ENCODE assay signal across 9 cellular contexts in genomic region chr1:109983380-109984189, GRCh38. TPM values are rescaled to one million over a fixed set of nuclear protein-coding genes. Genes with fewer than 3 reads are reported as not detected.
DNase-seq lines count a peak whose midpoint lies in the region; ATAC-seq and TF ChIP-seq lines count a peak whose summit lies in the region.
"Had no signal": no experiment of that assay in that cellular context is flagged by ENCODE, and none has a peak within 500 bp of the region (broad histone marks: within the 10 kb centered on the region; RNA-seq: fewer than 3 reads in every experiment).

No MANE protein-coding gene starts in this region.

- H4K20me1 ChIP-seq in PC-9 (ENCODE audit: insufficient read depth), result peaks cover 29% of the 10 kb centered on the region

- H3K4me3 ChIP-seq in PC-9 (no peak overlapping the region), fibroblast of pulmonary artery (replicated peaks; ENCODE audit: low read depth, low read length) (no peak overlapping the region)

- CTCF ChIA-PET in PC-9 (lab: Charles Lee), result interaction anchor here (0.6 to 2.1 kb wide), 14 partner anchors 28 to 861 kb away, joined by 3 to 23 read pairs (median 5); no protein-coding TSS in a partner anchor
- CTCF ChIA-PET in activated CD4-positive, alpha-beta memory T cell treated with anti-CD3 and anti-CD28 coated beads, Interleukin-2, amount 10 ng/mL, durations not matched to agents 7 days and 5 days (lab: Charles Lee), result interaction anchor here (0.6 to 14.6 kb wide), 37 partner anchors 11 to 477 kb away, joined by 3 to 655 read pairs (median 10); partner anchors contain the start of genes AMPD2, CSF1, GNAI3 and GNAT2

- no peak for ATAC-seq in HG02885 (IDR thresholded peaks at IDR 0.05; ENCODE audit: poor library complexity, unreplicated experiment)

- no peaks in the 10 kb centered on the region for H3K27me3 Mint-ChIP-seq in osteocyte (ENCODE audit: unreplicated experiment)
- H3K27me3 Mint-ChIP-seq in activated CD4-positive, alpha-beta memory T cell treated with anti-CD3 and anti-CD28 coated beads, Interleukin-2, amount 10 ng/mL, durations not matched to agents 7 days and 5 days, result peaks cover 9% of the 10 kb centered on the region

- H3K79me2 ChIP-seq in PC-9 (ENCODE audit: low read depth), result peaks cover 40% of the 10 kb centered on the region

- peak overlapping the region; percentile 58 for H3K4me2 ChIP-seq in PC-9

- peak; percentile 21 for DNase-seq in CD1c-positive myeloid dendritic cell (ENCODE audit: extremely low spot score)
- peak in 1 of 2 experiments; percentile 38 for DNase-seq in PC-9
- DNase-seq in fibroblast of pulmonary artery (ENCODE audit: low read depth), result peak; percentile 68
- DNase-seq in osteocyte (ENCODE audit: extremely low spot score, unreplicated experiment), result no peak
- DNase-seq in stimulated activated CD8-positive, alpha-beta memory T cell treated with anti-CD3 and anti-CD28 coated beads, Interleukin-4, amount 100 ng/mL, for 48 hours, result no peak
- DNase-seq in activated CD4-positive, alpha-beta memory T cell treated with anti-CD3 and anti-CD28 coated beads, Interleukin-2, amount 10 ng/mL, durations not matched to agents 7 days and 5 days, result no peak
- DNase-seq in NCI-H1694 (lab: John Stamatoyannopoulos, UW), result no peak

- H3K9me2 ChIP-seq in PC-9 (ENCODE audit: insufficient read depth), result no peaks in the 10 kb centered on the region

- H3K9me3 Mint-ChIP-seq in osteocyte (ENCODE audit: unreplicated experiment), result no peaks in the 10 kb centered on the region
- no peaks in the 10 kb centered on the region for H3K9me3 Mint-ChIP-seq in activated CD4-positive, alpha-beta memory T cell treated with anti-CD3 and anti-CD28 coated beads, Interleukin-2, amount 10 ng/mL, durations not matched to agents 7 days and 5 days

- intact Hi-C loops in PC-9 (cut with micrococcal nuclease; ENCODE audit: unreplicated experiment), result loop anchor here (1.0 to 2.0 kb wide), 6 partner anchors 28 to 437 kb away; no protein-coding TSS in a partner anchor

- H3F3A ChIP-seq in PC-9 (ENCODE audit: insufficient read depth, low read depth), result peaks cover 27% of the 10 kb centered on the region

- peaks cover 81% of the 10 kb centered on the region for H3K4me1 Mint-ChIP-seq in osteocyte (ENCODE audit: unreplicated experiment)
- peaks cover 38% of the 10 kb centered on the region for H3K4me1 Mint-ChIP-seq in activated CD4-positive, alpha-beta memory T cell treated with anti-CD3 and anti-CD28 coated beads, Interleukin-2, amount 10 ng/mL, durations not matched to agents 7 days and 5 days

- H3K27me3 ChIP-seq in PC-9 (ENCODE audit: insufficient read depth, low read depth), result no peaks in the 10 kb centered on the region
- H3K27me3 ChIP-seq: ovary had no signal

- POLR2A ChIA-PET in PC-9 (lab: Charles Lee; ENCODE audit: unreplicated experiment), result interaction anchor here (0.5 to 0.8 kb wide), 5 partner anchors 155 to 347 kb away, joined by 3 to 10 read pairs (median 4); no protein-coding TSS in a partner anchor
- POLR2A ChIA-PET in activated CD4-positive, alpha-beta memory T cell treated with anti-CD3 and anti-CD28 coated beads, Interleukin-2, amount 10 ng/mL, durations not matched to agents 7 days and 5 days (lab: Charles Lee), result interaction anchor here (1.0 to 4.8 kb wide), 17 partner anchors 11 to 437 kb away, joined by 3 to 71 read pairs (median 7); partner anchors contain the start of genes GNAI3 and GSTM4

- H3K4me1 ChIP-seq in PC-9 (replicated peaks; ENCODE audit: insufficient read depth), result peaks cover 88% of the 10 kb centered on the region

- peak overlapping the region; percentile 100 for H3K27ac Mint-ChIP-seq in osteocyte (ENCODE audit: unreplicated experiment)
- no peak overlapping the region for H3K27ac Mint-ChIP-seq in activated CD4-positive, alpha-beta memory T cell treated with anti-CD3 and anti-CD28 coated beads, Interleukin-2, amount 10 ng/mL, durations not matched to agents 7 days and 5 days

- BruUV-seq in PC-9 (replicated peaks; lab: Mats Ljungman, UMichigan), result no TSS peak

- peaks cover 5% of the 10 kb centered on the region for H3K36me3 Mint-ChIP-seq in osteocyte (ENCODE audit: unreplicated experiment)
- H3K36me3 Mint-ChIP-seq in activated CD4-positive, alpha-beta memory T cell treated with anti-CD3 and anti-CD28 coated beads, Interleukin-2, amount 10 ng/mL, durations not matched to agents 7 days and 5 days (ENCODE audit: low read depth), result peaks cover 15% of the 10 kb centered on the region

- H3K36me3 ChIP-seq in PC-9 (ENCODE audit: low read depth), result peaks cover 20% of the 10 kb centered on the region
- H3K36me3 ChIP-seq: ovary had no signal

- peak overlapping the region; percentile 39 for H3K27ac ChIP-seq in PC-9

- no peaks in the 10 kb centered on the region for H3K9me3 ChIP-seq in PC-9 (ENCODE audit: insufficient read depth, low read depth)
- H3K9me3 ChIP-seq: ovary had no signal

- peak overlapping the region; percentile 30; the same call in 1 of the 2 replicates for H2AFZ ChIP-seq in PC-9

- H3K4me3 Mint-ChIP-seq in osteocyte (ENCODE audit: unreplicated experiment), result no peak overlapping the region
- H3K4me3 Mint-ChIP-seq in activated CD4-positive, alpha-beta memory T cell treated with anti-CD3 and anti-CD28 coated beads, Interleukin-2, amount 10 ng/mL, durations not matched to agents 7 days and 5 days, result no peak overlapping the region

- TF ChIP-seq CTCF in PC-9 (conservative IDR thresholded peaks at IDR 0.05) (no peak), fibroblast of pulmonary artery (IDR thresholded peaks at IDR 0.05; ENCODE audit: low read length, missing control alignments) (no peak), osteocyte (IDR thresholded peaks at IDR 0.05) (no peak)

RNA-seq across cellular contexts. Expression of gene AHCYL1, which starts 1.0 kb away (rescaled TPM):
- total RNA-seq in PC-9 (2021) (143 and 147 TPM in 2 replicates), osteocyte (77.0 and 79.3 TPM in 2 replicates)
- total RNA-seq in activated CD4-positive, alpha-beta memory T cell treated with anti-CD3 and anti-CD28 coated beads, Interleukin-2, amount 10 ng/mL, durations not matched to agents 7 days and 5 days, result 10 to 100 TPM; 56.5 to 57.0 TPM

RNA-seq across cellular contexts. Expression of gene STRIP1, which starts 50.8 kb away (rescaled TPM):
- total RNA-seq in PC-9 (2021) (32.1 and 36.5 TPM in 2 replicates), osteocyte (55.7 and 55.8 TPM in 2 replicates)
- 10 to 100 TPM; 34.1 to 34.7 TPM for total RNA-seq in activated CD4-positive, alpha-beta memory T cell treated with anti-CD3 and anti-CD28 coated beads, Interleukin-2, amount 10 ng/mL, durations not matched to agents 7 days and 5 days

Comparison
In these comparisons a context has a peak if more than half of its experiments do, and no peak if none do; other contexts are left out.
1. DNase-seq: peak in CD1c-positive myeloid dendritic cell (single experiment) and fibroblast of pulmonary artery (single experiment); none in osteocyte (single experiment), stimulated activated CD8-positive, alpha-beta memory T cell treated with anti-CD3 and anti-CD28 coated beads, Interleukin-4, amount 100 ng/mL, for 48 hours (single experiment), activated CD4-positive, alpha-beta memory T cell treated with anti-CD3 and anti-CD28 coated beads, Interleukin-2, amount 10 ng/mL, durations not matched to agents 7 days and 5 days (single experiment) and NCI-H1694 (single experiment).